Comparison of ENCODE assay signal across 9 cellular contexts in genomic region chr3:29065211-29065785, GRCh38.
DNase-seq lines count a peak whose midpoint lies in the region; ATAC-seq and TF ChIP-seq lines count a peak whose summit lies in the region.
"Had no signal": no experiment of that assay in that cellular context is flagged by ENCODE, and none has a peak within 500 bp of the region (broad histone marks: within the 10 kb centered on the region; RNA-seq: fewer than 3 reads in every experiment).

No MANE protein-coding gene starts in this region.

- no peaks in the 10 kb centered on the region for H3K36me3 ChIP-seq in OCI-LY7 (ENCODE audit: insufficient read depth, low read length)

- intact Hi-C loops in Right ventricle myocardium superior (cut with DNase I) (no loop called here), OCI-LY7 (cut with micrococcal nuclease; ENCODE audit: unreplicated experiment) (no loop called here)

- no peaks in the 10 kb centered on the region for H3K9me3 ChIP-seq in OCI-LY7 (ENCODE audit: low read length)

- no peak overlapping the region for H2AFZ ChIP-seq in OCI-LY7 (ENCODE audit: low read length)

- DNase-seq in NCI-H1417 (lab: John Stamatoyannopoulos, UW) (peak; percentile 44 to 80 (median 75)), NCI-H1417 treated with DMSO at 0.1 percent for 48 hours (lab: John Stamatoyannopoulos, UW) (no peak), T1000 (lab: John Stamatoyannopoulos, UW) (peak; percentile 89), Right ventricle myocardium superior (peak; percentile 54), renal cortical epithelial cell (ENCODE audit: low read depth) (peak; percentile 100), T-helper 2 cell (no peak), OCI-LY7 (ENCODE audit: low spot score) (no peak), germinal center (ENCODE audit: low spot score) (no peak)

- CTCF ChIA-PET in OCI-LY7 (lab: Charles Lee; ENCODE audit: unreplicated experiment), result no interaction called here

- no peak overlapping the region for H3K4me2 ChIP-seq in OCI-LY7 (ENCODE audit: low read length)

- H4K20me1 ChIP-seq in OCI-LY7 (ENCODE audit: insufficient read depth, low read length), result no peaks in the 10 kb centered on the region

- BruUV-seq in OCI-LY7 (replicated peaks; lab: Mats Ljungman, UMichigan), result no TSS peak

- TF ChIP-seq CTCF in OCI-LY7 (conservative IDR thresholded peaks at IDR 0.05; ENCODE audit: low read length), result no peak

- peak; percentile 92 for ATAC-seq in Right ventricle myocardium superior (ENCODE audit: poor library complexity)

- H3K79me2 ChIP-seq in OCI-LY7 (ENCODE audit: insufficient read depth, low read depth, low read length), result no peaks in the 10 kb centered on the region

- no peaks in the 10 kb centered on the region for H3K4me1 ChIP-seq in OCI-LY7 (ENCODE audit: insufficient read depth, low read length, poor library complexity, severe bottlenecking)

- no peaks in the 10 kb centered on the region for H3K9me2 ChIP-seq in OCI-LY7 (ENCODE audit: insufficient read depth, low read length)

- no peak overlapping the region for H3K4me3 ChIP-seq in OCI-LY7 (ENCODE audit: low read depth, low read length, poor library complexity, severe bottlenecking)

- POLR2A ChIA-PET in OCI-LY7 (lab: Charles Lee), result no interaction called here

- H3K27ac ChIP-seq in OCI-LY7 (ENCODE audit: low read depth, low read length, poor library complexity, severe bottlenecking), result no peak overlapping the region
- H3K27ac ChIP-seq: 22Rv1 had no signal

Comparison
In these comparisons a context has a peak if more than half of its experiments do, and no peak if none do; other contexts are left out.
1. DNase-seq: peak in NCI-H1417 (3 of 3), T1000 (single experiment), Right ventricle myocardium superior (single experiment) and renal cortical epithelial cell (single experiment); none in NCI-H1417 treated with DMSO at 0.1 percent for 48 hours (single experiment), T-helper 2 cell (0 of 5), OCI-LY7 (single experiment) and germinal center (single experiment).